In genomic region chr1:15939181-15940109, GRCh38 we compare ENCODE assay signal across 9 cellular contexts. TPM values are rescaled to one million over a fixed set of nuclear protein-coding genes. Genes with fewer than 3 reads are reported as not detected.
DNase-seq lines count a peak whose midpoint lies in the region; ATAC-seq and TF ChIP-seq lines count a peak whose summit lies in the region.
"Had no signal": no experiment of that assay in that cellular context is flagged by ENCODE, and none has a peak within 500 bp of the region (broad histone marks: within the 10 kb centered on the region; RNA-seq: fewer than 3 reads in every experiment).

No MANE protein-coding gene starts in this region.

- H2BK5ac ChIP-seq in trophoblast cell (ENCODE audit: low read depth, low read length, poor library complexity): no peak overlapping the region

- no peak overlapping the region for H4K91ac ChIP-seq in trophoblast cell (ENCODE audit: low read depth, low read length)

- H2BK12ac ChIP-seq in trophoblast cell (ENCODE audit: low read length): no peak overlapping the region

- no peaks in the 10 kb centered on the region for H4K20me1 ChIP-seq in MM.1S (ENCODE audit: insufficient read depth, low read length)

- H3K4me3 ChIP-seq in CD8-positive, alpha-beta memory T cell (ENCODE audit: low read length): no peak overlapping the region
- H3K4me3 ChIP-seq in trophoblast cell (ENCODE audit: low read depth, low read length) (no peak overlapping the region), MM.1S (ENCODE audit: low read length) (no peak overlapping the region)

- peaks cover 0 to 2% of the 10 kb centered on the region in 2 donors for H3K27me3 Mint-ChIP-seq in CD8-positive, alpha-beta memory T cell

- peaks cover 5 to 89% (median 9%) of the 10 kb centered on the region in 3 donors for H3K36me3 Mint-ChIP-seq in CD8-positive, alpha-beta memory T cell

- H3K9me2 ChIP-seq in MM.1S (replicated peaks; ENCODE audit: insufficient read depth, low read length): no peaks in the 10 kb centered on the region

- H4K12ac ChIP-seq in trophoblast cell (ENCODE audit: low read depth, low read length): no peak overlapping the region

- POLR2A ChIA-PET in CD8-positive, alpha-beta memory T cell (lab: Charles Lee): no interaction called here

- no peaks in the 10 kb centered on the region for H3F3A ChIP-seq in MM.1S (ENCODE audit: insufficient read depth, low read length)

- H3K9ac ChIP-seq in trophoblast cell (ENCODE audit: low read length) (no peak overlapping the region), MM.1S (ENCODE audit: low read length) (no peak overlapping the region)

- no peak overlapping the region for H2BK120ac ChIP-seq in trophoblast cell (ENCODE audit: insufficient read depth, low read length, poor library complexity)

- H2AK5ac ChIP-seq in trophoblast cell (ENCODE audit: low read length): no peak overlapping the region

- H3K36me3 ChIP-seq in CD8-positive, alpha-beta memory T cell (ENCODE audit: insufficient read depth, low read length): peaks cover 33% of the 10 kb centered on the region
- peaks cover 70 to 77% of the 10 kb centered on the region in 2 experiments for H3K36me3 ChIP-seq in trophoblast cell (ENCODE audit: control insufficient read depth in 1 of 2, insufficient read depth in 2 of 2, low read length in 2 of 2)
- no peaks in the 10 kb centered on the region for H3K36me3 ChIP-seq in MM.1S (replicated peaks; ENCODE audit: insufficient read depth, low read length)

- H3K4ac ChIP-seq in trophoblast cell (ENCODE audit: low read depth, low read length): no peak overlapping the region

- H3K23ac ChIP-seq in trophoblast cell (ENCODE audit: low read length): no peak overlapping the region

- no peak for DNase-seq in CD8-positive, alpha-beta memory T cell
- DNase-seq in fibroblast of gingiva (ENCODE audit: low read depth) (peak; percentile 28), trophoblast cell (peak; percentile 82 to 83), dedifferentiated amniotic fluid mesenchymal stem cell (ENCODE audit: extremely low spot score) (no peak), MM.1S (no peak), epidermal melanocyte (ENCODE audit: insufficient read length, low spot score) (no peak), NCI-H2107 (lab: John Stamatoyannopoulos, UW) (no peak)
- DNase-seq: hippocampal formation had no signal

- H2AFZ ChIP-seq in trophoblast cell (ENCODE audit: insufficient read depth, low read length, poor library complexity): no peak overlapping the region
- H2AFZ ChIP-seq in MM.1S (ENCODE audit: low read length): no peak overlapping the region

- H3K27ac ChIP-seq in CD8-positive, alpha-beta memory T cell (ENCODE audit: low read depth, low read length): no peak overlapping the region
- H3K27ac ChIP-seq in trophoblast cell (ENCODE audit: low read depth, low read length): peak overlapping the region; percentile 60
- H3K27ac ChIP-seq in MM.1S (ENCODE audit: low read length): no peak overlapping the region

- CTCF ChIA-PET in CD8-positive, alpha-beta memory T cell (lab: Charles Lee): no interaction called here

- H3K79me1 ChIP-seq in trophoblast cell (ENCODE audit: low read length): peaks cover 7% of the 10 kb centered on the region

- TF ChIP-seq CTCF in MM.1S (IDR thresholded peaks at IDR 0.05; ENCODE audit: low read length): no peak

- WGBS in trophoblast cell (ENCODE audit: extremely low coverage, insufficient coverage, insufficient read length): no CpG with 5 or more reads among the region's 17 CpGs

- no peak overlapping the region for H3K4me3 Mint-ChIP-seq in CD8-positive, alpha-beta memory T cell

- no peak overlapping the region for H3K4me2 ChIP-seq in trophoblast cell (ENCODE audit: low read length)
- no peak overlapping the region for H3K4me2 ChIP-seq in MM.1S (ENCODE audit: low read depth, low read length)

- no peaks in the 10 kb centered on the region for H3K4me1 Mint-ChIP-seq in CD8-positive, alpha-beta memory T cell

- H3K9me3 Mint-ChIP-seq in CD8-positive, alpha-beta memory T cell: no peaks in the 10 kb centered on the region

- H3K18ac ChIP-seq in trophoblast cell (ENCODE audit: low read length): no peak overlapping the region

- no peaks in the 10 kb centered on the region for H3K9me3 ChIP-seq in CD8-positive, alpha-beta memory T cell (ENCODE audit: low read length)
- no peaks in the 10 kb centered on the region for H3K9me3 ChIP-seq in trophoblast cell (ENCODE audit: insufficient read depth, low read depth, low read length)
- no peaks in the 10 kb centered on the region for H3K9me3 ChIP-seq in MM.1S (replicated peaks; ENCODE audit: insufficient read depth, low read length)

- no peaks in the 10 kb centered on the region for H3K27me3 ChIP-seq in CD8-positive, alpha-beta memory T cell (ENCODE audit: insufficient read depth, low read length, poor library complexity, severe bottlenecking)
- H3K27me3 ChIP-seq in trophoblast cell (ENCODE audit: insufficient read depth, low read length): no peaks in the 10 kb centered on the region
- no peaks in the 10 kb centered on the region for H3K27me3 ChIP-seq in MM.1S (replicated peaks; ENCODE audit: insufficient read depth, low read length)

- ATAC-seq in SK-N-SH treated with all-trans-retinoic acid at 6 μM for 48 hours: peak; percentile 17

- no peaks in the 10 kb centered on the region for H3K4me1 ChIP-seq in CD8-positive, alpha-beta memory T cell (ENCODE audit: insufficient read depth, low read length)
- H3K4me1 ChIP-seq in trophoblast cell (ENCODE audit: control insufficient read depth in 1 of 2, insufficient read depth in 2 of 2, low read length in 2 of 2): peaks cover 21 to 23% of the 10 kb centered on the region in 2 experiments
- H3K4me1 ChIP-seq in MM.1S (ENCODE audit: low read length): no peaks in the 10 kb centered on the region

- no peak overlapping the region for H4K8ac ChIP-seq in trophoblast cell (ENCODE audit: low read depth, low read length)

- peak overlapping the region in 5 of 8 donors; percentile 22 to 82 (median 53) for H3K27ac Mint-ChIP-seq in CD8-positive, alpha-beta memory T cell

- H3K14ac ChIP-seq in trophoblast cell (ENCODE audit: low read length): no peak overlapping the region

- H3K79me2 ChIP-seq in trophoblast cell (ENCODE audit: control insufficient read depth, insufficient read depth, low read length, poor library complexity) (no peaks in the 10 kb centered on the region), MM.1S (ENCODE audit: low read length) (no peaks in the 10 kb centered on the region)

TF ChIP-seq in SK-N-SH treated with all-trans-retinoic acid at 6 μM for 48 hours, 23 proteins besides CTCF, POLR2A, EP300 and RAD21:
- TF ChIP-seq TSHZ2 (CRISPR knock-in tag; IDR thresholded peaks at IDR 0.05) (peak; percentile 40; the same call in 1 of the 2 replicates), ESRRG (CRISPR knock-in tag; IDR thresholded peaks at IDR 0.05) (0 out of 2 replicates have a peak, but pooled peaks have one; percentile 21), POU6F1 (CRISPR knock-in tag; IDR thresholded peaks at IDR 0.05; ENCODE audit: borderline replicate concordance, low read depth) (no peak), ISL1 (CRISPR knock-in tag; IDR thresholded peaks at IDR 0.05) (no peak)

RNA-seq across cellular contexts. Expression of gene ZBTB17, which starts 36.5 kb away (rescaled TPM):
- 10 to 100 TPM; 49.9 to 51.5 TPM for total RNA-seq in CD8-positive, alpha-beta memory T cell
- 24.7 TPM for polyA plus RNA-seq in CD8-positive, alpha-beta memory T cell
- polyA plus RNA-seq in trophoblast cell (2013): 28.3 and 29.2 TPM in 2 replicates

Comparison
In these comparisons a context has a peak if more than half of its experiments do, and no peak if none do; other contexts are left out.
1. DNase-seq: peak in fibroblast of gingiva (single experiment) and trophoblast cell (2 of 2); none in CD8-positive, alpha-beta memory T cell (0 of 5), dedifferentiated amniotic fluid mesenchymal stem cell (single experiment), MM.1S (single experiment), epidermal melanocyte (single experiment) and NCI-H2107 (single experiment).